Comparison of ENCODE assay signal across 28 cellular contexts in genomic region chr9:71646131-71646530, GRCh38.
DNase-seq lines count a peak whose midpoint lies in the region; ATAC-seq and TF ChIP-seq lines count a peak whose summit lies in the region.
"Had no signal": no experiment of that assay in that cellular context is flagged by ENCODE, and none has a peak within 500 bp of the region (broad histone marks: within the 10 kb centered on the region; RNA-seq: fewer than 3 reads in every experiment).

No MANE protein-coding gene starts in this region.

- no peak for ATAC-seq in left cardiac atrium
- ATAC-seq in upper lobe of right lung = no peak
- no peak for ATAC-seq in HG03342 (IDR thresholded peaks at IDR 0.05; ENCODE audit: unreplicated experiment)
- no peak for ATAC-seq in GM21786 (IDR thresholded peaks at IDR 0.05; ENCODE audit: unreplicated experiment)
- ATAC-seq: activated naive CD4-positive, alpha-beta T cell treated with anti-CD3 and anti-CD28 coated beads, Interleukin-2, amount 50 U/mL, for 72 hours; naive thymus-derived CD8-positive, alpha-beta T cell; PC-3 had no signal

- no peaks in the 10 kb centered on the region for H3K36me3 ChIP-seq in left ventricle myocardium inferior
- no peaks in the 10 kb centered on the region for H3K36me3 ChIP-seq in upper lobe of right lung
- H3K36me3 ChIP-seq: BE2C, sigmoid colon, tibial nerve had no signal

- H3K4me1 ChIP-seq in left ventricle myocardium inferior (peaks cover 20% of the 10 kb centered on the region), upper lobe of right lung (peaks cover 24% of the 10 kb centered on the region)
- H3K4me1 ChIP-seq: BE2C had no signal

- H3K4me3 Mint-ChIP-seq in activated T-helper 1 cell treated with anti-CD3 and anti-CD28 coated beads, Interleukin-12 subunit alpha, Interleukin-12 subunit beta, Interleukin-2, Interleukin-4 antibody, amounts not matched to agents 30 ng/mL and 10 ng/mL and 1 ng/mL, durations not matched to agents 14 hours and 24 hours and 36 hours = peak overlapping the region; percentile 15
- H3K4me3 Mint-ChIP-seq: activated CD4-positive, alpha-beta memory T cell treated with anti-CD3 and anti-CD28 coated beads for 36 hours; T-helper 2 cell treated with Interferon-gamma antibody and Interleukin-4, amounts not matched to agents 5 μg/mL and 100 μg/mL, for 36 hours had no signal

- H3K27me3 ChIP-seq in left ventricle myocardium inferior (ENCODE audit: low read depth) (no peaks in the 10 kb centered on the region), upper lobe of right lung (no peaks in the 10 kb centered on the region)
- H3K27me3 ChIP-seq: BE2C, sigmoid colon, tibial nerve had no signal

- H3K27ac ChIP-seq in left ventricle myocardium inferior (replicated peaks) (peak overlapping the region; percentile 58), upper lobe of right lung (peak overlapping the region; percentile 51)
- H3K27ac ChIP-seq: sigmoid colon, tibial nerve had no signal

- peaks cover 9% of the 10 kb centered on the region for H3K36me3 Mint-ChIP-seq in activated T-helper 1 cell treated with anti-CD3 and anti-CD28 coated beads, Interleukin-12 subunit alpha, Interleukin-12 subunit beta, Interleukin-2, Interleukin-4 antibody, amounts not matched to agents 30 ng/mL and 10 ng/mL and 1 ng/mL, durations not matched to agents 14 hours and 24 hours and 36 hours (ENCODE audit: low read depth)
- H3K36me3 Mint-ChIP-seq: activated CD4-positive, alpha-beta memory T cell treated with anti-CD3 and anti-CD28 coated beads for 36 hours; activated naive CD4-positive, alpha-beta T cell treated with anti-CD3 and anti-CD28 coated beads, Interleukin-2, amount 50 U/mL, for 72 hours; naive thymus-derived CD8-positive, alpha-beta T cell had no signal

- peaks cover 4% of the 10 kb centered on the region for H3K27me3 Mint-ChIP-seq in activated T-helper 1 cell treated with anti-CD3 and anti-CD28 coated beads, Interleukin-12 subunit alpha, Interleukin-12 subunit beta, Interleukin-2, Interleukin-4 antibody, amounts not matched to agents 30 ng/mL and 10 ng/mL and 1 ng/mL, durations not matched to agents 14 hours and 24 hours and 36 hours (ENCODE audit: insufficient read depth)

- TF ChIP-seq CTCF in left ventricle myocardium inferior (IDR thresholded peaks at IDR 0.05; ENCODE audit: borderline replicate concordance) = no peak
- no peak for TF ChIP-seq CTCF in upper lobe of right lung (IDR thresholded peaks at IDR 0.05)

- DNase-seq in left ventricle myocardium inferior = no peak
- DNase-seq in left cardiac atrium = no peak
- no peak for DNase-seq in activated T-helper 1 cell treated with anti-CD3 and anti-CD28 coated beads, Interleukin-12 subunit alpha, Interleukin-12 subunit beta, Interleukin-2, Interleukin-4 antibody, amounts not matched to agents 30 ng/mL and 10 ng/mL and 1 ng/mL, durations not matched to agents 14 hours and 24 hours and 36 hours (ENCODE audit: low spot score)
- DNase-seq in fibroblast of the conjunctiva (ENCODE audit: low read depth) = peak; percentile 14
- DNase-seq in upper lobe of right lung = no peak
- DNase-seq in pons (ENCODE audit: low spot score) = no peak
- DNase-seq: ACHN; activated CD4-positive, alpha-beta memory T cell treated with anti-CD3 and anti-CD28 coated beads for 36 hours; activated CD4-positive, alpha-beta T cell treated with anti-CD3 and anti-CD28 coated beads for 1 hour; BE2C; glutamatergic neuron; islet precursor cell; KBM-7; midbrain; naive thymus-derived CD8-positive, alpha-beta T cell; NCI-H1105; NCI-H2029 treated with DMSO at 0.1 percent for 48 hours; NCI-H446; nucleus accumbens; PC-3; sigmoid colon; stimulated activated CD4-positive, alpha-beta T cell treated with anti-CD3 and anti-CD28 coated beads, Interleukin-4, amount 100 ng/mL, for 24 hours had no signal

- H3K4me3 ChIP-seq in left ventricle myocardium inferior (no peak overlapping the region), upper lobe of right lung (no peak overlapping the region)
- H3K4me3 ChIP-seq: sigmoid colon, tibial nerve had no signal

- no peak overlapping the region for H3K27ac Mint-ChIP-seq in activated T-helper 1 cell treated with anti-CD3 and anti-CD28 coated beads, Interleukin-12 subunit alpha, Interleukin-12 subunit beta, Interleukin-2, Interleukin-4 antibody, amounts not matched to agents 30 ng/mL and 10 ng/mL and 1 ng/mL, durations not matched to agents 14 hours and 24 hours and 36 hours
- H3K27ac Mint-ChIP-seq: activated CD4-positive, alpha-beta memory T cell treated with anti-CD3 and anti-CD28 coated beads for 36 hours; activated naive CD4-positive, alpha-beta T cell treated with anti-CD3 and anti-CD28 coated beads, Interleukin-2, amount 50 U/mL, for 72 hours; activated T-helper 2 cell treated with anti-CD3 and anti-CD28 coated beads, Interferon-gamma antibody, Interleukin-2, Interleukin-4, amounts not matched to agents 10 μg/mL and 5 μg/mL and 100 μg/mL, durations not matched to agents 14 hours and 24 hours and 36 hours; T-helper 2 cell treated with Interferon-gamma antibody and Interleukin-4, amounts not matched to agents 5 μg/mL and 100 μg/mL, for 36 hours had no signal

- H3K9me3 ChIP-seq in left ventricle myocardium inferior (replicated peaks) = no peaks in the 10 kb centered on the region
- no peaks in the 10 kb centered on the region for H3K9me3 ChIP-seq in upper lobe of right lung
- H3K9me3 ChIP-seq: BE2C, sigmoid colon, tibial nerve had no signal

- intact Hi-C loops in left ventricle myocardium inferior (cut with micrococcal nuclease) (no loop called here), left cardiac atrium (cut with DNase I) (no loop called here), upper lobe of right lung (cut with DNase I) (no loop called here)
- intact Hi-C loops in activated T-helper 1 cell treated with anti-CD3 and anti-CD28 coated beads, Interleukin-12 subunit alpha, Interleukin-12 subunit beta, Interleukin-2, Interleukin-4 antibody, amounts not matched to agents 30 ng/mL and 10 ng/mL and 1 ng/mL, durations not matched to agents 14 hours and 24 hours and 36 hours (cut with micrococcal nuclease) = loop anchor here (2.0 kb wide), 2 partner anchors 15 to 39 kb away; no protein-coding TSS in a partner anchor

- H3K9me3 Mint-ChIP-seq in activated T-helper 1 cell treated with anti-CD3 and anti-CD28 coated beads, Interleukin-12 subunit alpha, Interleukin-12 subunit beta, Interleukin-2, Interleukin-4 antibody, amounts not matched to agents 30 ng/mL and 10 ng/mL and 1 ng/mL, durations not matched to agents 14 hours and 24 hours and 36 hours = no peaks in the 10 kb centered on the region
- H3K9me3 Mint-ChIP-seq: activated CD4-positive, alpha-beta memory T cell treated with anti-CD3 and anti-CD28 coated beads for 36 hours; activated T-helper 2 cell treated with anti-CD3 and anti-CD28 coated beads, Interferon-gamma antibody, Interleukin-2, Interleukin-4, amounts not matched to agents 10 μg/mL and 5 μg/mL and 100 μg/mL, durations not matched to agents 14 hours and 24 hours and 36 hours; naive thymus-derived CD8-positive, alpha-beta T cell; T-helper 2 cell treated with Interferon-gamma antibody and Interleukin-4, amounts not matched to agents 5 μg/mL and 100 μg/mL, for 36 hours had no signal

- peaks cover 55% of the 10 kb centered on the region for H3K4me1 Mint-ChIP-seq in activated T-helper 1 cell treated with anti-CD3 and anti-CD28 coated beads, Interleukin-12 subunit alpha, Interleukin-12 subunit beta, Interleukin-2, Interleukin-4 antibody, amounts not matched to agents 30 ng/mL and 10 ng/mL and 1 ng/mL, durations not matched to agents 14 hours and 24 hours and 36 hours (ENCODE audit: low read depth)
